ENCODE assay signal across 13 cellular contexts in the genomic region with DNA sequence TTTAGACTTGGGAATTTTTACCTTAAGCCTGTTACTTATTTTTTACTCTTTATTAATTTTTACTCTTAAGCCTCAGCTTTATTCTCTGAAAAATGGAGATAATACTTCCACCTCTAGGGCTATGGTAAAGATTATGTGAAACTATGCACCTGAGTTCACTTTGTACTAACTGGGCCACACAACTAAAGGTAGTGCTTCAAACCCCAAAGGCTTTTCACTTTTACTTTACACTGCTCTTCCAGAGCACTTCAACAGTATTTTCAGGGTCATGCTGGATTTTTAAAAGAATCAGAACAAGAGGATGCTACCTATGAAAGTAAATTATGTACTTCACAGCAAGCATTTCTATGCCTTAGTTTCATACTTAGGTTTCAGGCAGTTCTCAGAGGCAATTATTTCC. TPM values are rescaled to one million over a fixed set of nuclear protein-coding genes. Genes with fewer than 3 reads are reported as not detected.
A peak's percentile ranks its signal among the peaks of the same experiment; 100 is the strongest.
DNase-seq lines count a peak whose midpoint lies in the region; ATAC-seq and TF ChIP-seq lines count a peak whose summit lies in the region.
"Had no signal": no experiment of that assay in that cellular context is flagged by ENCODE, and none has a peak within 500 bp of the region (broad histone marks: within the 10 kb centered on the region; RNA-seq: fewer than 3 reads in every experiment).

No MANE protein-coding gene starts in this region.

- peaks cover 5% of the 10 kb centered on the region for H3K9me3 Mint-ChIP-seq in activated CD4-positive, alpha-beta T cell treated with anti-CD3 and anti-CD28 coated beads, Interleukin-2, amount 10 ng/mL, durations not matched to agents 24 days and 14 days
- no peaks in the 10 kb centered on the region for H3K9me3 Mint-ChIP-seq in T-helper 1 cell treated with Interleukin-12 subunit alpha and Interleukin-12 subunit beta and Interleukin-4 antibody, amounts not matched to agents 30 μg/mL and 1 μg/mL, for 36 hours
- no peaks in the 10 kb centered on the region for H3K9me3 Mint-ChIP-seq in natural killer cell
- H3K9me3 Mint-ChIP-seq: IgD-negative memory B cell had no signal

- H3K36me3 Mint-ChIP-seq in activated CD4-positive, alpha-beta T cell treated with anti-CD3 and anti-CD28 coated beads, Interleukin-2, amount 10 ng/mL, durations not matched to agents 24 days and 14 days (ENCODE audit: low read depth): peaks cover 15% of the 10 kb centered on the region
- H3K36me3 Mint-ChIP-seq in T-helper 1 cell treated with Interleukin-12 subunit alpha and Interleukin-12 subunit beta and Interleukin-4 antibody, amounts not matched to agents 30 μg/mL and 1 μg/mL, for 36 hours (ENCODE audit: low read depth): peaks cover 10% of the 10 kb centered on the region
- H3K36me3 Mint-ChIP-seq in natural killer cell: no peaks in the 10 kb centered on the region

- peak overlapping the region; percentile 69 for H3K4me3 Mint-ChIP-seq in activated CD4-positive, alpha-beta T cell treated with anti-CD3 and anti-CD28 coated beads, Interleukin-2, amount 10 ng/mL, durations not matched to agents 24 days and 14 days
- peak overlapping the region; percentile 10 for H3K4me3 Mint-ChIP-seq in T-helper 1 cell treated with Interleukin-12 subunit alpha and Interleukin-12 subunit beta and Interleukin-4 antibody, amounts not matched to agents 30 μg/mL and 1 μg/mL, for 36 hours
- H3K4me3 Mint-ChIP-seq in natural killer cell: peak overlapping the region; percentile 61

- no peak for TF ChIP-seq CTCF in natural killer cell (IDR thresholded peaks at IDR 0.05)

- peaks cover 54% of the 10 kb centered on the region for H3K4me1 Mint-ChIP-seq in activated CD4-positive, alpha-beta T cell treated with anti-CD3 and anti-CD28 coated beads, Interleukin-2, amount 10 ng/mL, durations not matched to agents 24 days and 14 days
- peaks cover 60% of the 10 kb centered on the region for H3K4me1 Mint-ChIP-seq in T-helper 1 cell treated with Interleukin-12 subunit alpha and Interleukin-12 subunit beta and Interleukin-4 antibody, amounts not matched to agents 30 μg/mL and 1 μg/mL, for 36 hours (ENCODE audit: low read depth)
- peaks cover 76 to 80% of the 10 kb centered on the region in 2 donors for H3K4me1 Mint-ChIP-seq in natural killer cell

- peak overlapping the region; percentile 97 for H3K27ac Mint-ChIP-seq in activated CD4-positive, alpha-beta T cell treated with anti-CD3 and anti-CD28 coated beads, Interleukin-2, amount 10 ng/mL, durations not matched to agents 24 days and 14 days
- H3K27ac Mint-ChIP-seq in T-helper 1 cell treated with Interleukin-12 subunit alpha and Interleukin-12 subunit beta and Interleukin-4 antibody, amounts not matched to agents 30 μg/mL and 1 μg/mL, for 36 hours: peak overlapping the region; percentile 91
- H3K27ac Mint-ChIP-seq in natural killer cell: peak overlapping the region; percentile 90 to 94
- H3K27ac Mint-ChIP-seq: IgD-negative memory B cell had no signal

- intact Hi-C loops in activated CD4-positive, alpha-beta T cell treated with anti-CD3 and anti-CD28 coated beads, Interleukin-2, amount 10 ng/mL, durations not matched to agents 24 days and 14 days (cut with micrococcal nuclease): no loop called here
- intact Hi-C loops in natural killer cell (cut with micrococcal nuclease): loop anchor here (1.0 to 2.0 kb wide), 2 partner anchors 17 to 22 kb away; no protein-coding TSS in a partner anchor

- H3K27me3 Mint-ChIP-seq in activated CD4-positive, alpha-beta T cell treated with anti-CD3 and anti-CD28 coated beads, Interleukin-2, amount 10 ng/mL, durations not matched to agents 24 days and 14 days: no peaks in the 10 kb centered on the region
- no peaks in the 10 kb centered on the region for H3K27me3 Mint-ChIP-seq in T-helper 1 cell treated with Interleukin-12 subunit alpha and Interleukin-12 subunit beta and Interleukin-4 antibody, amounts not matched to agents 30 μg/mL and 1 μg/mL, for 36 hours (ENCODE audit: low read depth)
- no peaks in the 10 kb centered on the region for H3K27me3 Mint-ChIP-seq in natural killer cell (ENCODE audit: low read depth in 2 of 2)
- H3K27me3 Mint-ChIP-seq: IgD-negative memory B cell had no signal

- ATAC-seq in GM21576 (IDR thresholded peaks at IDR 0.05; ENCODE audit: unreplicated experiment) (peak; percentile 35), natural killer cell (no peak)

- no peak for DNase-seq in activated CD4-positive, alpha-beta T cell treated with anti-CD3 and anti-CD28 coated beads, Interleukin-2, amount 10 ng/mL, durations not matched to agents 24 days and 14 days
- DNase-seq in activated CD4-positive, alpha-beta T cell treated with anti-CD3 and anti-CD28 coated beads for 1 hour: no peak
- DNase-seq in natural killer cell: no peak
- DNase-seq in AG20443 (ENCODE audit: low spot score): no peak
- no peak for DNase-seq in LoVo (ENCODE audit: low spot score)
- no peak for DNase-seq in central memory CD4-positive, alpha-beta T cell
- DNase-seq: activated effector memory CD4-positive, alpha-beta T cell treated with anti-CD3 and anti-CD28 coated beads, Interleukin-2, amount 50 U/mL, for 16 hours; occipital lobe; PC-9; stimulated activated naive CD4-positive, alpha-beta T cell treated with Interleukin-2 at 50 U/mL for 16 hours had no signal

RNA-seq across cellular contexts. Expression of a gene that starts 27.8 kb away (rescaled TPM):
- total RNA-seq in activated CD4-positive, alpha-beta T cell treated with anti-CD3 and anti-CD28 coated beads, Interleukin-2, amount 10 ng/mL, durations not matched to agents 24 days and 14 days: 57.4 and 62.6 TPM in 2 replicates
- 100 to 1,000 TPM; 189 to 205 (median 202) TPM for total RNA-seq in natural killer cell

Comparison
In these comparisons a context has a peak if more than half of its experiments do, and no peak if none do; other contexts are left out.
1. H3K4me3 Mint-ChIP-seq: peak in every context shown above with its lines; median percentile 69 in activated CD4-positive, alpha-beta T cell treated with anti-CD3 and anti-CD28 coated beads, Interleukin-2, amount 10 ng/mL, durations not matched to agents 24 days and 14 days; 61 in natural killer cell; 10 in T-helper 1 cell treated with Interleukin-12 subunit alpha and Interleukin-12 subunit beta and Interleukin-4 antibody, amounts not matched to agents 30 μg/mL and 1 μg/mL, for 36 hours.